27 cellular contexts compared by ENCODE assay signal in the genomic region with DNA sequence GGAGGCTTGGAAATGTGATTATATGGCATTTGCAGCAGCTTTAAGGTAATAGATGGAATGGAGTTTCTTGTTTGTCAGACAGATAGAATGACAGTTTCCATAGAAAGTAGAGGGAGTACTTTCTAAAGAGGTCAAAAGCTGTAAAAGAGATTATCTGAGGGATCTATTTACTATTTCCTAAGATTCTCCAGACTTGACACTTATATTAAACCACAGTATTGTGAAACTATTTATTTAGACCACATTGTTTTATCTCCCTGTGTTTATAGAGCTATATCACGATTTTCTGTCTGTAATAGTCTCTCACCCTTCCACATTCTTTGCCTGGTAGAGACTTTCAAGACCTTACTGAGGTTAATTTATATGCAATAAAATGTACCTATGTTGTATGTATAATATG.
"Had no signal": no experiment of that assay in that cellular context is flagged by ENCODE, and none has a peak within 500 bp of the region (broad histone marks: within the 10 kb centered on the region; RNA-seq: fewer than 3 reads in every experiment).

No MANE protein-coding gene starts in this region.

- H3K4me3 Mint-ChIP-seq: naive thymus-derived CD4-positive, alpha-beta T cell; nephron; neural progenitor cell; stimulated activated naive B cell treated with anti-CD40 and anti-IgM and Interleukin-4, amounts not matched to agents 10 μg/mL and 1 μg/mL and 100 μg/mL, for 72 hours; stimulated activated naive CD8-positive, alpha-beta T cell treated with anti-CD3 and anti-CD28 coated beads, Interleukin-15, Interleukin-2, amounts not matched to agents 100 ng/mL and 50 ng/mL, for 24 hours had no signal

- ATAC-seq: gastroesophageal sphincter; heart left ventricle; left colon; naive thymus-derived CD4-positive, alpha-beta T cell; psoas muscle; right cardiac atrium had no signal

- H3K9me3 Mint-ChIP-seq: nephron; neural progenitor cell; stimulated activated naive B cell treated with anti-CD40 and anti-IgM and Interleukin-4, amounts not matched to agents 10 μg/mL and 1 μg/mL and 100 μg/mL, for 72 hours; stimulated activated naive CD8-positive, alpha-beta T cell treated with anti-CD3 and anti-CD28 coated beads, Interleukin-15, Interleukin-2, amounts not matched to agents 100 ng/mL and 50 ng/mL, for 24 hours had no signal

- H3K4me1 ChIP-seq: gastroesophageal sphincter, neural progenitor cell, parathyroid adenoma, psoas muscle, sigmoid colon, tibial nerve, upper lobe of left lung had no signal

- H3K9me3 ChIP-seq: gastroesophageal sphincter, heart left ventricle, psoas muscle, sigmoid colon, spleen, thoracic aorta, tibial nerve, upper lobe of left lung had no signal

- H3K27me3 ChIP-seq: dorsolateral prefrontal cortex, gastroesophageal sphincter, heart left ventricle, hepatocyte, neural progenitor cell, sigmoid colon, spleen, tibial nerve, upper lobe of left lung had no signal

- H3K36me3 ChIP-seq: gastroesophageal sphincter, heart left ventricle, neural progenitor cell, sigmoid colon, spleen, thoracic aorta, tibial nerve had no signal

- H3K4me1 Mint-ChIP-seq: nephron had no signal

- H3K27me3 Mint-ChIP-seq: naive thymus-derived CD4-positive, alpha-beta T cell; stimulated activated naive B cell treated with anti-CD40 and anti-IgM and Interleukin-4, amounts not matched to agents 10 μg/mL and 1 μg/mL and 100 μg/mL, for 72 hours; stimulated activated naive CD8-positive, alpha-beta T cell treated with anti-CD3 and anti-CD28 coated beads, Interleukin-15, Interleukin-2, amounts not matched to agents 100 ng/mL and 50 ng/mL, for 24 hours had no signal

- H3K27ac Mint-ChIP-seq: nephron; neural progenitor cell; stimulated activated naive B cell treated with anti-CD40 and anti-IgM and Interleukin-4, amounts not matched to agents 10 μg/mL and 1 μg/mL and 100 μg/mL, for 72 hours; stimulated activated naive CD8-positive, alpha-beta T cell treated with anti-CD3 and anti-CD28 coated beads, Interleukin-15, Interleukin-2, amounts not matched to agents 100 ng/mL and 50 ng/mL, for 24 hours had no signal

- H3K27ac ChIP-seq: dorsolateral prefrontal cortex, gastroesophageal sphincter, heart left ventricle, hepatocyte, neural progenitor cell, parathyroid adenoma, psoas muscle, sigmoid colon, skin epidermis, spleen, thoracic aorta, tibial nerve, upper lobe of left lung had no signal

- DNase-seq: dorsolateral prefrontal cortex; effector CD4-positive, alpha-beta T cell; foreskin fibroblast; heart left ventricle; islet precursor cell; kidney glomerular epithelial cell; left colon; mesendoderm; midbrain; naive thymus-derived CD4-positive, alpha-beta T cell; psoas muscle; right cardiac atrium; sigmoid colon; spleen; stimulated activated CD4-positive, alpha-beta T cell treated with anti-CD3 and anti-CD28 coated beads, Interleukin-4, amount 100 ng/mL, for 4 hours; stimulated activated naive B cell treated with anti-CD40 and anti-IgM and Interleukin-4, amounts not matched to agents 10 μg/mL and 1 μg/mL and 100 μg/mL, for 72 hours; upper lobe of left lung had no signal

- H3K4me3 ChIP-seq: dorsolateral prefrontal cortex, gastroesophageal sphincter, heart left ventricle, hepatocyte, lung, neural progenitor cell, psoas muscle, sigmoid colon, skin epidermis, spleen, thoracic aorta, tibial nerve, upper lobe of left lung had no signal

- H3K36me3 Mint-ChIP-seq: neural progenitor cell had no signal
